ENCODE assay signal across 9 cellular contexts in genomic region chr1:27601771-27602509, GRCh38. TPM values are rescaled to one million over a fixed set of nuclear protein-coding genes. Genes with fewer than 3 reads are reported as not detected.
DNase-seq lines count a peak whose midpoint lies in the region; ATAC-seq, FAIRE-seq and TF ChIP-seq lines count a peak whose summit lies in the region.
"Had no signal": no experiment of that assay in that cellular context is flagged by ENCODE, and none has a peak within 500 bp of the region (broad histone marks: within the 10 kb centered on the region; RNA-seq: fewer than 3 reads in every experiment).

No MANE protein-coding gene starts in this region.

- H3K9me3 ChIP-seq in WERI-Rb-1 (ENCODE audit: severe bottlenecking): no peaks in the 10 kb centered on the region

- H3K27me3 ChIP-seq in WERI-Rb-1 (ENCODE audit: insufficient read depth, low read depth, severe bottlenecking): no peaks in the 10 kb centered on the region

- H3K27ac ChIP-seq in WERI-Rb-1: peak overlapping the region; percentile 94

- DNase-seq in T-helper 2 cell treated with Interferon-gamma antibody and Interleukin-4, amounts not matched to agents 5 μg/mL and 100 μg/mL, for 36 hours (ENCODE audit: low spot score): peak; percentile 43
- DNase-seq in T-helper 2 cell: no peak
- DNase-seq in WERI-Rb-1: no peak
- peak; percentile 68 to 69 for DNase-seq in frontal cortex (ENCODE audit: low spot score in 2 of 2)
- peak; percentile 57 for DNase-seq in occipital lobe (lab: John Stamatoyannopoulos, UW)
- no peak for DNase-seq in NOMO-1 treated with dmso at 0.1 percent for 144 hours (lab: John Stamatoyannopoulos, UW; ENCODE audit: unreplicated experiment)

- H3K27ac Mint-ChIP-seq in T-helper 2 cell treated with Interferon-gamma antibody and Interleukin-4, amounts not matched to agents 5 μg/mL and 100 μg/mL, for 36 hours: peak overlapping the region; percentile 47

- ATAC-seq in HG03439 (IDR thresholded peaks at IDR 0.05; ENCODE audit: unreplicated experiment) (no peak), GM18907 (IDR thresholded peaks at IDR 0.05; ENCODE audit: unreplicated experiment) (no peak)

- no peak for TF ChIP-seq CTCF in WERI-Rb-1 (IDR thresholded peaks at IDR 0.05; ENCODE audit: low read depth, low read length)

- H3K4me3 ChIP-seq in WERI-Rb-1 (ENCODE audit: low read depth, low read length): peak overlapping the region; percentile 90

- H3K27me3 Mint-ChIP-seq in T-helper 2 cell treated with Interferon-gamma antibody and Interleukin-4, amounts not matched to agents 5 μg/mL and 100 μg/mL, for 36 hours (ENCODE audit: low read depth): peaks cover 2% of the 10 kb centered on the region

- peak overlapping the region; percentile 76 for H3K4me3 Mint-ChIP-seq in T-helper 2 cell treated with Interferon-gamma antibody and Interleukin-4, amounts not matched to agents 5 μg/mL and 100 μg/mL, for 36 hours

- H3K36me3 Mint-ChIP-seq in T-helper 2 cell treated with Interferon-gamma antibody and Interleukin-4, amounts not matched to agents 5 μg/mL and 100 μg/mL, for 36 hours (ENCODE audit: low read depth): no peaks in the 10 kb centered on the region

- FAIRE-seq in frontal cortex (lab: Jason Lieb, UNC): no peak

- peaks cover 3% of the 10 kb centered on the region; the same call in 1 of the 2 replicates for H3K36me3 ChIP-seq in WERI-Rb-1

- no peaks in the 10 kb centered on the region for H3K9me3 Mint-ChIP-seq in T-helper 2 cell treated with Interferon-gamma antibody and Interleukin-4, amounts not matched to agents 5 μg/mL and 100 μg/mL, for 36 hours

- peaks cover 47% of the 10 kb centered on the region for H3K4me1 Mint-ChIP-seq in T-helper 2 cell treated with Interferon-gamma antibody and Interleukin-4, amounts not matched to agents 5 μg/mL and 100 μg/mL, for 36 hours (ENCODE audit: low read depth)

RNA-seq across cellular contexts. Expression of gene AHDC1, which starts 2.0 kb away (rescaled TPM):
- total RNA-seq in frontal cortex (10.6 TPM), occipital lobe (11.9 TPM)

RNA-seq across cellular contexts. Expression of gene FGR, which starts 33.0 kb away (rescaled TPM):
- total RNA-seq in frontal cortex (0.41 TPM), occipital lobe (0.78 TPM)
- total RNA-seq: glomerular endothelial cell had no signal

Comparison
In these comparisons a context has a peak if more than half of its experiments do, and no peak if none do; other contexts are left out.
1. DNase-seq: peak in T-helper 2 cell treated with Interferon-gamma antibody and Interleukin-4, amounts not matched to agents 5 μg/mL and 100 μg/mL, for 36 hours (single experiment), frontal cortex (2 of 2) and occipital lobe (single experiment); none in T-helper 2 cell (0 of 5), WERI-Rb-1 (single experiment) and NOMO-1 treated with dmso at 0.1 percent for 144 hours (single experiment).